Comparison of ENCODE assay signal across 1 cellular context in genomic region chr17:6492892-6493674, GRCh38.
TF ChIP-seq lines count a peak whose summit lies in the region.

No MANE protein-coding gene starts in this region.

TF ChIP-seq in GM23338, 12 proteins besides CTCF, POLR2A, EP300 and RAD21:
- TF ChIP-seq ZNF462 (CRISPR knock-in tag; IDR thresholded peaks at IDR 0.05) (no peak), CREB1 (CRISPR knock-in tag; IDR thresholded peaks at IDR 0.05; ENCODE audit: low read depth) (peak; percentile 48), STAT1 (IDR thresholded peaks at IDR 0.05; ENCODE audit: unreplicated experiment) (no peak), EZH2 (IDR thresholded peaks at IDR 0.05; ENCODE audit: low read depth, unreplicated experiment) (no peak)
TF ChIP-seq in GM23338: peak in this region for 1.
